ENCODE assay signal across 26 cellular contexts in genomic region chr20:56810141-56810540, GRCh38.
"Had no signal": no experiment of that assay in that cellular context is flagged by ENCODE, and none has a peak within 500 bp of the region (broad histone marks: within the 10 kb centered on the region; RNA-seq: fewer than 3 reads in every experiment).

No MANE protein-coding gene starts in this region.

- H3K4me3 ChIP-seq: heart left ventricle, lung, psoas muscle, sigmoid colon, smooth muscle cell, stomach, tibial artery had no signal

- H3K9me3 ChIP-seq: heart left ventricle, psoas muscle, sigmoid colon, tibial artery had no signal

- H3K4me3 Mint-ChIP-seq: activated CD4-positive, alpha-beta memory T cell treated with anti-CD3 and anti-CD28 coated beads, Interleukin-2, amount 10 ng/mL, durations not matched to agents 7 days and 5 days; activated CD4-positive, alpha-beta T cell treated with anti-CD3 and anti-CD28 coated beads, Interleukin-2, amount 10 ng/mL, durations not matched to agents 7 days and 5 days; activated T-cell treated with anti-CD3 and anti-CD28 coated beads, Interleukin-2, amount 50 U/mL, for 4 hours; activated T-helper 17 cell treated with anti-CD3 and anti-CD28 coated beads, Interleukin-2, amount 50 U/mL, for 72 hours; immature natural killer cell; stimulated activated naive B cell treated with anti-CD40 and anti-IgM and Interleukin-4, amounts not matched to agents 10 μg/mL and 1 μg/mL and 100 μg/mL, for 72 hours; T-helper 17 cell had no signal

- H3K27me3 Mint-ChIP-seq: activated CD4-positive, alpha-beta memory T cell treated with anti-CD3 and anti-CD28 coated beads, Interleukin-2, amount 10 ng/mL, durations not matched to agents 7 days and 5 days had no signal

- H3K4me1 Mint-ChIP-seq: activated CD4-positive, alpha-beta memory T cell treated with anti-CD3 and anti-CD28 coated beads, Interleukin-2, amount 10 ng/mL, durations not matched to agents 7 days and 5 days; activated CD4-positive, alpha-beta T cell treated with anti-CD3 and anti-CD28 coated beads, Interleukin-2, amount 10 ng/mL, durations not matched to agents 7 days and 5 days; activated T-helper 17 cell treated with anti-CD3 and anti-CD28 coated beads, Interleukin-2, amount 50 U/mL, for 72 hours; immature natural killer cell; stimulated activated naive B cell treated with anti-CD40 and anti-IgM and Interleukin-4, amounts not matched to agents 10 μg/mL and 1 μg/mL and 100 μg/mL, for 72 hours; T-helper 17 cell had no signal

- H3K9ac ChIP-seq: parathyroid adenoma had no signal

- H2AFZ ChIP-seq: parathyroid adenoma had no signal

- H3K4me2 ChIP-seq: smooth muscle cell had no signal

- H3K27ac ChIP-seq: heart left ventricle, parathyroid adenoma, psoas muscle, stomach, tibial artery had no signal

- ATAC-seq: activated naive CD4-positive, alpha-beta T cell treated with anti-CD3 and anti-CD28 coated beads, Interleukin-2, amount 50 U/mL, for 72 hours; activated T-cell treated with anti-CD3 and anti-CD28 coated beads, Interleukin-2, amount 50 U/mL, for 4 hours; activated T-helper 17 cell treated with anti-CD3 and anti-CD28 coated beads, Interleukin-2, amount 50 U/mL, for 72 hours; foreskin keratinocyte; heart left ventricle; left lobe of liver; psoas muscle; SK-N-SH treated with all-trans-retinoic acid at 6 μM for 48 hours; stimulated activated naive B cell treated with anti-CD40 and anti-IgM and Interleukin-4, amounts not matched to agents 10 μg/mL and 1 μg/mL and 100 μg/mL, for 72 hours; T-helper 17 cell had no signal

- H3K79me2 ChIP-seq: parathyroid adenoma had no signal

- H3K36me3 ChIP-seq: heart left ventricle, sigmoid colon, stomach, tibial artery had no signal

- H3K27me3 ChIP-seq: foreskin keratinocyte, sigmoid colon had no signal

- H3K4me1 ChIP-seq: heart left ventricle, parathyroid adenoma, psoas muscle, stomach had no signal

- FAIRE-seq: colon had no signal

- H3K27ac Mint-ChIP-seq: activated CD4-positive, alpha-beta memory T cell treated with anti-CD3 and anti-CD28 coated beads, Interleukin-2, amount 10 ng/mL, durations not matched to agents 7 days and 5 days; activated CD4-positive, alpha-beta T cell treated with anti-CD3 and anti-CD28 coated beads, Interleukin-2, amount 10 ng/mL, durations not matched to agents 7 days and 5 days; activated naive CD4-positive, alpha-beta T cell treated with anti-CD3 and anti-CD28 coated beads, Interleukin-2, amount 50 U/mL, for 72 hours; activated T-helper 17 cell treated with anti-CD3 and anti-CD28 coated beads, Interleukin-2, amount 50 U/mL, for 72 hours; immature natural killer cell; stimulated activated naive B cell treated with anti-CD40 and anti-IgM and Interleukin-4, amounts not matched to agents 10 μg/mL and 1 μg/mL and 100 μg/mL, for 72 hours; T-helper 17 cell had no signal

- H3K36me3 Mint-ChIP-seq: activated naive CD4-positive, alpha-beta T cell treated with anti-CD3 and anti-CD28 coated beads, Interleukin-2, amount 50 U/mL, for 72 hours; immature natural killer cell; stimulated activated naive B cell treated with anti-CD40 and anti-IgM and Interleukin-4, amounts not matched to agents 10 μg/mL and 1 μg/mL and 100 μg/mL, for 72 hours had no signal

- H3K9me3 Mint-ChIP-seq: activated CD4-positive, alpha-beta T cell treated with anti-CD3 and anti-CD28 coated beads, Interleukin-2, amount 10 ng/mL, durations not matched to agents 7 days and 5 days; activated naive CD4-positive, alpha-beta T cell treated with anti-CD3 and anti-CD28 coated beads, Interleukin-2, amount 50 U/mL, for 72 hours; activated T-cell treated with anti-CD3 and anti-CD28 coated beads, Interleukin-2, amount 50 U/mL, for 4 hours; activated T-helper 17 cell treated with anti-CD3 and anti-CD28 coated beads, Interleukin-2, amount 50 U/mL, for 72 hours had no signal

- DNase-seq: activated CD4-positive, alpha-beta memory T cell treated with anti-CD3 and anti-CD28 coated beads, Interleukin-2, amount 10 ng/mL, durations not matched to agents 7 days and 5 days; activated CD4-positive, alpha-beta T cell treated with anti-CD3 and anti-CD28 coated beads for 1 hour; activated CD4-positive, alpha-beta T cell treated with anti-CD3 and anti-CD28 coated beads, Interleukin-2, amount 10 ng/mL, durations not matched to agents 7 days and 5 days; activated T-cell treated with anti-CD3 and anti-CD28 coated beads, Interleukin-2, amount 50 U/mL, for 4 hours; dermis blood vessel endothelial cell; effector CD4-positive, alpha-beta T cell; heart left ventricle; hypothalamus; immature natural killer cell; occipital lobe; psoas muscle; sigmoid colon; stimulated activated CD4-positive, alpha-beta T cell treated with anti-CD3 and anti-CD28 coated beads, Interleukin-2, amount 100 ng/mL, for 24 hours; stimulated activated naive B cell treated with anti-CD40 and anti-IgM and Interleukin-4, amounts not matched to agents 10 μg/mL and 1 μg/mL and 100 μg/mL, for 72 hours; stomach; T-helper 17 cell; tibial artery had no signal
